27 cellular contexts compared by ENCODE assay signal in the genomic region with DNA sequence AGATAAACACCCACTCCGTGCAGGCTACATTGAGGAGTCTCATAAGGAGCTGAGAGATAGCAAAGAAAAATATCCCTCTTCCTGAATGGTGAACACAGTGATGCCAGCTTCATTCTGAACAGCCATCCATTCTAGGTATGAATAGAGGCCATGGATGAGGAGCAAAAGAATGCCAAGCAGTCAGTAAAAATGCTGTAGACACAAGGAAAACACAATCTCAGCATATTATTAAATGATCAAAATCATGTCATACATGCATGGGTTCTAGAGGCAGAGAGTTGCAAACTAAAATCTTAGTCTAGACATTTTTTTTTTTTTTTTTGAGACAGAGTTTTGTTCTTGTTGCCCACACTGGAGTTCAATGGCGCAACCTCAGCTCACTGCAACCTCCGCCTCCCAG.
"Had no signal": no experiment of that assay in that cellular context is flagged by ENCODE, and none has a peak within 500 bp of the region (broad histone marks: within the 10 kb centered on the region; RNA-seq: fewer than 3 reads in every experiment).

No MANE protein-coding gene starts in this region.

- H3K27me3 ChIP-seq: dorsolateral prefrontal cortex, esophagus squamous epithelium, gastrocnemius medialis, left lung had no signal

- H3K27ac ChIP-seq: coronary artery, dorsolateral prefrontal cortex, epithelial cell of prostate, esophagus squamous epithelium, gastrocnemius medialis, heart right ventricle, left lung, lower lobe of right lung had no signal

- H3K9me3 ChIP-seq: esophagus squamous epithelium, gastrocnemius medialis, heart right ventricle, left lung, lower lobe of right lung, mucosa of descending colon had no signal

- H3K4me1 ChIP-seq: gastrocnemius medialis, heart right ventricle, left lung, lower lobe of right lung had no signal

- H3K36me3 ChIP-seq: esophagus squamous epithelium, gastrocnemius medialis, heart right ventricle, left lung, lower lobe of right lung had no signal

- H3K4me3 ChIP-seq: coronary artery, dorsolateral prefrontal cortex, esophagus squamous epithelium, gastrocnemius medialis, heart right ventricle, left lung, lower lobe of right lung, mucosa of descending colon had no signal

- ATAC-seq: esophagus mucosa, gastrocnemius medialis, heart right ventricle, left lung, left ventricle myocardium superior, lower lobe of right lung, mucosa of descending colon had no signal

- FAIRE-seq: colon, endothelial cell of umbilical vein, islet of Langerhans, kidney had no signal

- DNase-seq: dermis blood vessel endothelial cell; dorsolateral prefrontal cortex; effector CD4-positive, alpha-beta T cell; effector memory CD4-positive, alpha-beta T cell; erythroblast; esophagus squamous epithelium; foreskin fibroblast; foreskin melanocyte; gastrocnemius medialis; glutamatergic neuron; head of caudate nucleus; heart right ventricle; hippocampal formation; kidney; kidney glomerular epithelial cell; left lung; left ventricle myocardium superior; lower lobe of right lung; mesenchymal stem cell; mucosa of descending colon; naive B cell had no signal
